In genomic region chr4:14862881-14863280, GRCh38 we compare ENCODE assay signal across 1 cellular context.
TF ChIP-seq lines count a peak whose summit lies in the region.

No MANE protein-coding gene starts in this region.

TF ChIP-seq in SK-N-SH treated with all-trans-retinoic acid at 6 μM for 48 hours, 23 proteins besides CTCF, POLR2A, EP300 and RAD21 (continued from another document):
- no peak for TF ChIP-seq ARNTL (CRISPR knock-in tag; IDR thresholded peaks at IDR 0.05; ENCODE audit: borderline replicate concordance, low read depth)
